ENCODE assay signal across 34 cellular contexts in the genomic region with DNA sequence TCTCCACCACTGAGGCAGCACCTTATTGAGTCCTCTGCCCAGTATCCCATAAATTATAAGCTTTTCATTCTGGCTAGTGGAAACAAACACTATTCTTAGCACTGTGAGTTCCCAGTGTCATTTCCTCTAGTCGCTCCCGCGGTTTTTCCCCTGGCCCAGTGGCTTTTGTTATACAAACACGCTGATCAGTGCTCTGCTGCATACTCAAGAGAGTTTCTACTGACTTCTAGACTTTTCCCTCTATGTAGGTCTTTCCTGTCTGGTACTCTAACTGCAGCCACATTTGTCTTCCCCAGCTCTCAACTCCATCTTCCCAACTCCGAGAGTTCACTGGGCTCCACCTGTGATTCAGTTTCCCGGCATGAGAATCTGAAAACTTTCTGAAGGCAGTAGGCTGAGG.
"Had no signal": no experiment of that assay in that cellular context is flagged by ENCODE, and none has a peak within 500 bp of the region (broad histone marks: within the 10 kb centered on the region; RNA-seq: fewer than 3 reads in every experiment).

No MANE protein-coding gene starts in this region.

- H3K36me3 ChIP-seq: brain microvascular endothelial cell, Peyer's patch, WERI-Rb-1 had no signal

- H3K27me3 Mint-ChIP-seq: activated CD4-positive, alpha-beta T cell treated with anti-CD3 and anti-CD28 coated beads, Interleukin-2, amount 10 ng/mL, durations not matched to agents 24 days and 14 days; activated naive CD8-positive, alpha-beta T cell treated with anti-CD3 and anti-CD28 coated beads, Interleukin-2, amount 50 U/mL, for 24 hours; activated T-cell treated with anti-CD3 and anti-CD28 coated beads, Interleukin-2, amount 50 U/mL, for 24 hours had no signal

- H3K4me3 ChIP-seq: Peyer's patch had no signal

- H3K27me3 ChIP-seq: brain microvascular endothelial cell, Peyer's patch had no signal

- H3K4me3 Mint-ChIP-seq: activated CD4-positive, alpha-beta T cell treated with anti-CD3 and anti-CD28 coated beads, Interleukin-2, amount 10 ng/mL, durations not matched to agents 24 days and 14 days; activated CD8-positive, alpha-beta T cell treated with anti-CD3 and anti-CD28 coated beads, Interleukin-2, amount 10 ng/mL, durations not matched to agents 7 days and 5 days; activated naive CD8-positive, alpha-beta T cell; activated naive CD8-positive, alpha-beta T cell treated with anti-CD3 and anti-CD28 coated beads, Interleukin-2, amount 50 U/mL, for 24 hours; activated T-cell treated with anti-CD3 and anti-CD28 coated beads, Interleukin-2, amount 50 U/mL, for 24 hours; IgD-negative memory B cell had no signal

- H3K36me3 Mint-ChIP-seq: IgD-negative memory B cell had no signal

- DNase-seq: activated CD4-positive, alpha-beta T cell treated with anti-CD3 and anti-CD28 coated beads, Interleukin-2, amount 10 ng/mL, durations not matched to agents 24 days and 14 days; activated CD4-positive, alpha-beta T cell treated with anti-CD3 and anti-CD28 coated beads, Interleukin-2, amount 50 U/mL, for 48 hours; activated CD8-positive, alpha-beta T cell treated with anti-CD3 and anti-CD28 coated beads, Interleukin-2, amount 10 ng/mL, durations not matched to agents 7 days and 5 days; activated gamma-delta T cell; activated naive CD4-positive, alpha-beta T cell treated with Interleukin-2 at 50 U/mL for 16 hours; activated naive CD8-positive, alpha-beta T cell treated with anti-CD3 and anti-CD28 coated beads, Interleukin-2, amount 50 U/mL, for 24 hours; activated T-cell treated with anti-CD3 and anti-CD28 coated beads, Interleukin-2, amount 50 U/mL, for 24 hours; amniotic stem cell; aorta; brain microvascular endothelial cell; central memory CD4-positive, alpha-beta T cell; Karpas-422; KBM-7; NCI-H1048; NCI-H1105 treated with DMSO at 0.1 percent for 48 hours; NCI-H1436; NCI-H1694; NCI-H1930; NCI-H2171; NCI-H510A; NCI-H526; NCI-H748 treated with DMSO at 0.1 percent for 48 hours; NK-92 treated with Interleukin-12 subunit alpha and Interleukin-12 subunit beta, amount 100 ng/mL, for 24 hours; PC-3; Peyer's patch; Right ventricle myocardium superior; SW 1271; T-helper 1 cell; T-helper 2 cell; T-helper 9 cell; WERI-Rb-1 had no signal

- ATAC-seq: activated CD8-positive, alpha-beta T cell treated with anti-CD3 and anti-CD28 coated beads, Interleukin-2, amount 10 ng/mL, durations not matched to agents 7 days and 5 days; activated naive CD8-positive, alpha-beta T cell treated with anti-CD3 and anti-CD28 coated beads, Interleukin-2, amount 50 U/mL, for 24 hours; PC-3 had no signal

- H3K27ac ChIP-seq: brain microvascular endothelial cell, Peyer's patch, WERI-Rb-1 had no signal

- H3K4me1 ChIP-seq: Peyer's patch had no signal

- H3K9me3 ChIP-seq: Peyer's patch had no signal

- H3K27ac Mint-ChIP-seq: activated CD4-positive, alpha-beta T cell treated with anti-CD3 and anti-CD28 coated beads, Interleukin-2, amount 10 ng/mL, durations not matched to agents 24 days and 14 days; activated CD8-positive, alpha-beta T cell treated with anti-CD3 and anti-CD28 coated beads, Interleukin-2, amount 10 ng/mL, durations not matched to agents 7 days and 5 days; activated naive CD8-positive, alpha-beta T cell; activated naive CD8-positive, alpha-beta T cell treated with anti-CD3 and anti-CD28 coated beads, Interleukin-2, amount 50 U/mL, for 24 hours; activated T-cell treated with anti-CD3 and anti-CD28 coated beads, Interleukin-2, amount 50 U/mL, for 24 hours; activated T-helper 2 cell treated with anti-CD3 and anti-CD28 coated beads, Interferon-gamma antibody, Interleukin-2, Interleukin-4, amounts not matched to agents 10 μg/mL and 5 μg/mL and 100 μg/mL, durations not matched to agents 14 hours and 24 hours and 36 hours; IgD-negative memory B cell had no signal

- H3K4me1 Mint-ChIP-seq: activated CD4-positive, alpha-beta T cell treated with anti-CD3 and anti-CD28 coated beads, Interleukin-2, amount 10 ng/mL, durations not matched to agents 24 days and 14 days; activated naive CD8-positive, alpha-beta T cell treated with anti-CD3 and anti-CD28 coated beads, Interleukin-2, amount 50 U/mL, for 24 hours; IgD-negative memory B cell had no signal
